1 cellular context compared by ENCODE assay signal in genomic region chr4:56435748-56436442, GRCh38.
TF ChIP-seq lines count a peak whose summit lies in the region.

PAICS (plus strand) TSS chr4:56436260; CDS start chr4:56436313, 53 bp downstream.

TF ChIP-seq in HepG2, 621 proteins besides CTCF, POLR2A, EP300 and RAD21 (continued from another document):
- peak; percentile 10; the same call in 1 of the 2 replicates for TF ChIP-seq MTERF4 (CRISPR knock-in tag; IDR thresholded peaks at IDR 0.05)
- TF ChIP-seq FOXC1 (CRISPR knock-in tag; IDR thresholded peaks at IDR 0.05; ENCODE audit: borderline replicate concordance), result peak; percentile 74
- TF ChIP-seq ZFP91 (CRISPR knock-in tag; IDR thresholded peaks at IDR 0.05; ENCODE audit: borderline replicate concordance), result peak; percentile 75; the same call in 1 of the 2 replicates
- TF ChIP-seq THAP11 (CRISPR knock-in tag; IDR thresholded peaks at IDR 0.05), result peak; percentile 40; the same call in 1 of the 2 replicates
- 0 out of 2 replicates have a peak, but pooled peaks have one; percentile 7 for TF ChIP-seq ZNF121 (CRISPR knock-in tag; IDR thresholded peaks at IDR 0.05)
- no peak for TF ChIP-seq TEAD2 (CRISPR knock-in tag; IDR thresholded peaks at IDR 0.05)
- TF ChIP-seq ZNF12 (CRISPR knock-in tag; IDR thresholded peaks at IDR 0.05), result 0 out of 2 replicates have a peak, but pooled peaks have one; percentile 3
- TF ChIP-seq RBFOX2 (IDR thresholded peaks at IDR 0.05; ENCODE audit: low read depth, low read length), result peak; percentile 92
- peak; percentile 37; the same call in 1 of the 2 replicates for TF ChIP-seq TRAFD1 (CRISPR knock-in tag; IDR thresholded peaks at IDR 0.05; ENCODE audit: borderline replicate concordance)
- TF ChIP-seq ZFX (CRISPR knock-in tag; IDR thresholded peaks at IDR 0.05; ENCODE audit: low read depth), result peak; percentile 79
- peak; percentile 25; the same call in 1 of the 2 replicates for TF ChIP-seq BCL6 (CRISPR knock-in tag; IDR thresholded peaks at IDR 0.05)
- no peak for TF ChIP-seq ZNF652 (CRISPR knock-in tag; IDR thresholded peaks at IDR 0.05; ENCODE audit: borderline replicate concordance, low read depth)
- TF ChIP-seq ZBTB20 (CRISPR knock-in tag; IDR thresholded peaks at IDR 0.05; ENCODE audit: borderline replicate concordance, low read depth), result no peak
- TF ChIP-seq CC2D1A (CRISPR knock-in tag; IDR thresholded peaks at IDR 0.05), result no peak
- 0 out of 2 replicates have a peak, but pooled peaks have one; percentile 52 for TF ChIP-seq GPN1 (CRISPR knock-in tag; IDR thresholded peaks at IDR 0.05; ENCODE audit: borderline replicate concordance)
- no peak for TF ChIP-seq IKZF1 (IDR thresholded peaks at IDR 0.05)
- TF ChIP-seq ZNF816 (CRISPR knock-in tag; IDR thresholded peaks at IDR 0.05; ENCODE audit: borderline replicate concordance), result no peak
- no peak for TF ChIP-seq RORA (CRISPR knock-in tag; IDR thresholded peaks at IDR 0.05)
- peak; percentile 38 for TF ChIP-seq ZNF781 (CRISPR knock-in tag; IDR thresholded peaks at IDR 0.05; ENCODE audit: borderline replicate concordance, not compliant biosample characterization)
- peak; percentile 24; the same call in 1 of the 2 replicates for TF ChIP-seq MAZ (IDR thresholded peaks at IDR 0.05; ENCODE audit: borderline replicate concordance, low read depth, low read length)
- peak; percentile 24; the same call in 1 of the 2 replicates for TF ChIP-seq MAZ (CRISPR knock-in tag; IDR thresholded peaks at IDR 0.05; ENCODE audit: low read depth)
- no peak; the same call in 1 of the 2 replicates for TF ChIP-seq FOXP4 (CRISPR knock-in tag; IDR thresholded peaks at IDR 0.05)
- TF ChIP-seq HMGA1 (CRISPR knock-in tag; conservative IDR thresholded peaks at IDR 0.05), result no peak
- no peak for TF ChIP-seq MAFK (conservative IDR thresholded peaks at IDR 0.05 in 1 of 2, IDR thresholded peaks at IDR 0.05 in 1 of 2; ENCODE audit: low read length in 2 of 2)
- no peak; the same call in 1 of the 2 replicates for TF ChIP-seq KDM5B (CRISPR knock-in tag; IDR thresholded peaks at IDR 0.05; ENCODE audit: borderline replicate concordance)
- no peak for TF ChIP-seq ZNF660 (CRISPR knock-in tag; IDR thresholded peaks at IDR 0.05; ENCODE audit: borderline replicate concordance, low read depth)
- TF ChIP-seq ZNF609 (CRISPR knock-in tag; IDR thresholded peaks at IDR 0.05; ENCODE audit: borderline replicate concordance), result peak; percentile 58
- peak; percentile 69; the same call in 1 of the 2 replicates for TF ChIP-seq MXD3 (CRISPR knock-in tag; IDR thresholded peaks at IDR 0.05)
- peak; percentile 87; the same call in 1 of the 2 replicates for TF ChIP-seq ZNF280D (CRISPR knock-in tag; IDR thresholded peaks at IDR 0.05)
